ENCODE assay signal across 17 cellular contexts in the genomic region with DNA sequence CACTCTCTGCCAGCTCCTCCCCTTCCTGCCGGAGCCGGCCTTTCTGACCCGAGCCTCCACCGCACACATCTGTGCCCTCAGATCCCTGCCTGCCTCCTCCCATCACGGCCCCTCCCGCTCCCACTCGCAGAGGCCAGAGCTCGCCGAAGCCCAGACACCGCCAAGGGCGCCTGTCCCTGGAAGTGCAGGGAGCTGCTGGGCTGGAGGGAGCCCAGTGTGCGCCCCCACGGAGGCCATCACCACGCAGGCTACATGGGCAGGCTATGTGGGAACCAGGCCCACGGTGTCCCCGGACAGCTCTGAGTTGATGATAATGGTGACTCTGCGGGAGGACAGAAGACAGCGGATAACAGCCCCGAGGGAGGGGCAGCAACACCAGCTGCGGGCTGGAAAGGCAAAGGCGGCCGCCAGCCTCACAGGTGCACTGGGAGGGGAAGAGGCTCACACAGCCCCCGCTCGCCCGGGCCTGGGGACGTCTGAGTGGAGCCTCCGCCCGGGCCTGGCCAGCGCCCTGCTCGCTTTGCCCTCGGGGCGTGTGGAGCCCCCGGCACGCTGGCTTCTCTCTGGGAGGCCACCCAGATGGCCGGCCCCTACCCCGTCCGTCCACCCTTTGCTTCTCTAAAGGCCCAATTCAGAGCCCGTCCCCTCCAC.
DNase-seq lines count a peak whose midpoint lies in the region; ATAC-seq and TF ChIP-seq lines count a peak whose summit lies in the region.
"Had no signal": no experiment of that assay in that cellular context is flagged by ENCODE, and none has a peak within 500 bp of the region (broad histone marks: within the 10 kb centered on the region; RNA-seq: fewer than 3 reads in every experiment).

No MANE protein-coding gene starts in this region.

- no peaks in the 10 kb centered on the region for H3K36me3 Mint-ChIP-seq in natural killer cell
- H3K36me3 Mint-ChIP-seq: CD4-positive, CD25-positive, alpha-beta regulatory T cell had no signal

- WGBS in suprapubic skin, result 83% methylated on average over 35 of the region's 38 CpGs
- WGBS in prostate gland, result 93% methylated on average over 38 of the region's 38 CpGs

- H3K36me3 ChIP-seq in RWPE2 (ENCODE audit: low read depth) (no peaks in the 10 kb centered on the region), suprapubic skin (no peaks in the 10 kb centered on the region), prostate gland (no peaks in the 10 kb centered on the region)
- H3K36me3 ChIP-seq: thoracic aorta had no signal

- H3K9me3 ChIP-seq in RWPE2 (ENCODE audit: severe bottlenecking), result no peaks in the 10 kb centered on the region
- H3K9me3 ChIP-seq in suprapubic skin, result no peaks in the 10 kb centered on the region
- H3K9me3 ChIP-seq in prostate gland, result no peaks in the 10 kb centered on the region
- H3K9me3 ChIP-seq: thoracic aorta had no signal

- H3K9me3 Mint-ChIP-seq in natural killer cell, result no peaks in the 10 kb centered on the region

- ATAC-seq in RWPE2 (ENCODE audit: low read depth), result no peak
- ATAC-seq in natural killer cell, result peak in 1 of 3 donors; percentile 78
- ATAC-seq: activated CD4-positive, alpha-beta T cell treated with anti-CD3 and anti-CD28 coated beads for 36 hours had no signal

- no peak for TF ChIP-seq POLR2A in suprapubic skin (IDR thresholded peaks at IDR 0.05)
- no peak for TF ChIP-seq POLR2A in prostate gland (IDR thresholded peaks at IDR 0.05)

- H3K27ac Mint-ChIP-seq in natural killer cell, result no peak overlapping the region
- H3K27ac Mint-ChIP-seq: activated CD4-positive, alpha-beta T cell treated with anti-CD3 and anti-CD28 coated beads for 36 hours; CD4-positive, CD25-positive, alpha-beta regulatory T cell had no signal

- TF ChIP-seq EP300 in suprapubic skin (IDR thresholded peaks at IDR 0.05), result no peak

- H3K27me3 Mint-ChIP-seq in natural killer cell (ENCODE audit: low read depth in 2 of 2), result peaks cover 0 to 3% of the 10 kb centered on the region in 2 donors
- H3K27me3 Mint-ChIP-seq: activated CD4-positive, alpha-beta T cell treated with anti-CD3 and anti-CD28 coated beads for 36 hours; CD4-positive, CD25-positive, alpha-beta regulatory T cell had no signal

- H3K4me1 ChIP-seq in RWPE2 (ENCODE audit: insufficient read depth, poor library complexity, severe bottlenecking), result no peaks in the 10 kb centered on the region
- peaks cover 18% of the 10 kb centered on the region for H3K4me1 ChIP-seq in suprapubic skin
- no peaks in the 10 kb centered on the region for H3K4me1 ChIP-seq in prostate gland (replicated peaks)

- no peak for TF ChIP-seq CTCF in RWPE2 (IDR thresholded peaks at IDR 0.05; ENCODE audit: poor library complexity, severe bottlenecking)
- no peak for TF ChIP-seq CTCF in natural killer cell (IDR thresholded peaks at IDR 0.05)
- TF ChIP-seq CTCF in suprapubic skin (IDR thresholded peaks at IDR 0.05), result no peak
- TF ChIP-seq CTCF in prostate gland (IDR thresholded peaks at IDR 0.05), result no peak

- H3K27me3 ChIP-seq in RWPE2 (ENCODE audit: insufficient read depth, poor library complexity, severe bottlenecking) (no peaks in the 10 kb centered on the region), suprapubic skin (no peaks in the 10 kb centered on the region), prostate gland (replicated peaks; ENCODE audit: insufficient read depth) (no peaks in the 10 kb centered on the region)

- intact Hi-C loops in natural killer cell (cut with micrococcal nuclease) (no loop called here), prostate gland (cut with DNase I) (no loop called here)

- peak; percentile 59 for DNase-seq in activated effector memory CD4-positive, alpha-beta T cell treated with anti-CD3 and anti-CD28 coated beads, Interleukin-2, amount 50 U/mL, for 16 hours
- no peak for DNase-seq in activated effector memory CD4-positive, alpha-beta T cell treated with Interleukin-2 at 50 U/mL for 16 hours
- peak; percentile 54 for DNase-seq in RWPE2 (ENCODE audit: low spot score)
- DNase-seq in natural killer cell, result peak; percentile 14
- peak; percentile 59 to 77 for DNase-seq in suprapubic skin (ENCODE audit: low spot score in 2 of 2)
- no peak for DNase-seq in HuH-7.5 (ENCODE audit: low spot score)
- DNase-seq in NCI-H2196 (lab: John Stamatoyannopoulos, UW; ENCODE audit: unreplicated experiment), result no peak
- DNase-seq in prostate gland (ENCODE audit: low spot score), result no peak
- DNase-seq: activated CD4-positive, alpha-beta T cell treated with anti-CD3 and anti-CD28 coated beads for 36 hours; activated CD8-positive, alpha-beta memory T cell treated with anti-CD3 and anti-CD28 coated beads, Interleukin-2, amount 50 U/mL, for 48 hours; CD4-positive, CD25-positive, alpha-beta regulatory T cell; left cardiac atrium; NCI-H1436; NCI-H2171 treated with DMSO at 0.1 percent for 48 hours; NCI-H774; stimulated activated CD4-positive, alpha-beta T cell treated with anti-CD3 and anti-CD28 coated beads, Interleukin-4, amount 100 ng/mL, for 24 hours had no signal

- H3K4me3 ChIP-seq in RWPE2 (ENCODE audit: severe bottlenecking), result no peak overlapping the region
- H3K4me3 ChIP-seq in suprapubic skin, result no peak overlapping the region
- no peak overlapping the region for H3K4me3 ChIP-seq in prostate gland
- H3K4me3 ChIP-seq: thoracic aorta had no signal

- peak overlapping the region; percentile 66 for H3K4me3 Mint-ChIP-seq in natural killer cell
- H3K4me3 Mint-ChIP-seq: activated CD4-positive, alpha-beta T cell treated with anti-CD3 and anti-CD28 coated beads for 36 hours; CD4-positive, CD25-positive, alpha-beta regulatory T cell had no signal

- no peak overlapping the region for H3K27ac ChIP-seq in RWPE2 (ENCODE audit: poor library complexity, severe bottlenecking)
- no peak overlapping the region for H3K27ac ChIP-seq in suprapubic skin
- H3K27ac ChIP-seq in prostate gland, result peak overlapping the region in 1 of 2 donors; percentile 60
- H3K27ac ChIP-seq: thoracic aorta had no signal

- H3K4me1 Mint-ChIP-seq in natural killer cell, result peaks cover 7 to 17% of the 10 kb centered on the region in 2 donors
- H3K4me1 Mint-ChIP-seq: activated CD4-positive, alpha-beta T cell treated with anti-CD3 and anti-CD28 coated beads for 36 hours; CD4-positive, CD25-positive, alpha-beta regulatory T cell had no signal

Comparison
In these comparisons a context has a peak if more than half of its experiments do, and no peak if none do; other contexts are left out.
1. DNase-seq: peak in activated effector memory CD4-positive, alpha-beta T cell treated with anti-CD3 and anti-CD28 coated beads, Interleukin-2, amount 50 U/mL, for 16 hours (single experiment), RWPE2 (single experiment), natural killer cell (single experiment) and suprapubic skin (2 of 2); none in activated effector memory CD4-positive, alpha-beta T cell treated with Interleukin-2 at 50 U/mL for 16 hours (single experiment), HuH-7.5 (single experiment), NCI-H2196 (single experiment) and prostate gland (single experiment).